ENCODE assay signal across 11 cellular contexts in genomic region chr12:124500232-124501079, GRCh38.
DNase-seq lines count a peak whose midpoint lies in the region; ATAC-seq and TF ChIP-seq lines count a peak whose summit lies in the region.
"Had no signal": no experiment of that assay in that cellular context is flagged by ENCODE, and none has a peak within 500 bp of the region (broad histone marks: within the 10 kb centered on the region; RNA-seq: fewer than 3 reads in every experiment).

No MANE protein-coding gene starts in this region.

- no peak for TF ChIP-seq POLR2A in gastroesophageal sphincter (IDR thresholded peaks at IDR 0.05)

- no peaks in the 10 kb centered on the region; the same call in 1 of the 2 replicates for H3K36me3 ChIP-seq in SK-N-MC (ENCODE audit: insufficient read depth, low read length)
- no peaks in the 10 kb centered on the region for H3K36me3 ChIP-seq in gastroesophageal sphincter

- no peaks in the 10 kb centered on the region for H3K27me3 ChIP-seq in gastroesophageal sphincter

- H3K4me1 ChIP-seq in gastroesophageal sphincter = peaks cover 8 to 100% (median 81%) of the 10 kb centered on the region in 3 donors

- 0 out of 2 replicates have a peak overlapping the region, but pooled peaks have one; percentile 12 for H3K4me3 ChIP-seq in SK-N-MC
- no peak overlapping the region for H3K4me3 ChIP-seq in gastroesophageal sphincter

- WGBS in gastroesophageal sphincter (ENCODE audit: low coverage in 1 of 2), 2 donors = 20% methylated on average over 1 of the region's 37 CpGs; no CpG with 5 or more reads in 1 of the 2 donors

- H3K9me3 Mint-ChIP-seq in progenitor cell of endocrine pancreas (ENCODE audit: low read depth) = no peaks in the 10 kb centered on the region
- H3K9me3 Mint-ChIP-seq in immature natural killer cell = no peaks in the 10 kb centered on the region
- H3K9me3 Mint-ChIP-seq: natural killer cell had no signal

- H3K9me3 ChIP-seq in SK-N-MC (ENCODE audit: low read depth, low read length) = no peaks in the 10 kb centered on the region
- H3K9me3 ChIP-seq in gastroesophageal sphincter = no peaks in the 10 kb centered on the region

- ATAC-seq in gastroesophageal sphincter = peak; percentile 19
- no peak for ATAC-seq in activated CD4-positive, CD25-positive, alpha-beta regulatory T cell treated with anti-CD3 and anti-CD28 coated beads, Interleukin-2, amount 50 U/mL, for 24 hours
- ATAC-seq: natural killer cell had no signal

- no peak overlapping the region for H3K4me3 Mint-ChIP-seq in progenitor cell of endocrine pancreas (ENCODE audit: low read depth)
- H3K4me3 Mint-ChIP-seq in immature natural killer cell = no peak overlapping the region
- H3K4me3 Mint-ChIP-seq: natural killer cell had no signal

- H3K36me3 Mint-ChIP-seq in progenitor cell of endocrine pancreas (ENCODE audit: insufficient read depth) = peaks cover 5% of the 10 kb centered on the region
- H3K36me3 Mint-ChIP-seq in immature natural killer cell = no peaks in the 10 kb centered on the region
- H3K36me3 Mint-ChIP-seq: natural killer cell had no signal

- H3K27ac ChIP-seq in SK-N-MC (0 out of 2 replicates have a peak overlapping the region, but pooled peaks have one; percentile 13), gastroesophageal sphincter (peak overlapping the region; percentile 41 to 86 (median 81))

- H3K4me1 Mint-ChIP-seq in progenitor cell of endocrine pancreas (ENCODE audit: low read depth) (peaks cover 41% of the 10 kb centered on the region), immature natural killer cell (peaks cover 9 to 17% of the 10 kb centered on the region in 2 donors)

- H3K27me3 Mint-ChIP-seq in progenitor cell of endocrine pancreas = no peaks in the 10 kb centered on the region
- peaks cover 0 to 2% (median 0%) of the 10 kb centered on the region in 3 donors for H3K27me3 Mint-ChIP-seq in immature natural killer cell (ENCODE audit: low read depth in 3 of 3)

- TF ChIP-seq EP300 in gastroesophageal sphincter (IDR thresholded peaks at IDR 0.05) = no peak

- peak; percentile 73 for DNase-seq in Daoy (ENCODE audit: low read depth)
- no peak for DNase-seq in SK-N-MC (ENCODE audit: low read depth, low spot score)
- peak; percentile 30 for DNase-seq in progenitor cell of endocrine pancreas (ENCODE audit: low spot score, unreplicated experiment)
- no peak for DNase-seq in central memory CD4-positive, alpha-beta T cell
- DNase-seq in activated CD4-positive, alpha-beta T cell treated with anti-CD3 and anti-CD28 coated beads, Interleukin-2, amount 50 U/mL, for 48 hours = no peak
- DNase-seq in immature natural killer cell = no peak
- DNase-seq: activated T-cell treated with anti-CD3 and anti-CD28 coated beads, Interleukin-2, amount 50 U/mL, for 48 hours; natural killer cell; SHP77 had no signal

- no peak overlapping the region for H3K9ac ChIP-seq in SK-N-MC (ENCODE audit: insufficient read length)

- H3K27ac Mint-ChIP-seq in progenitor cell of endocrine pancreas (peak overlapping the region; percentile 95), immature natural killer cell (no peak overlapping the region)

- TF ChIP-seq CTCF in gastroesophageal sphincter (IDR thresholded peaks at IDR 0.05) (no peak), progenitor cell of endocrine pancreas (IDR thresholded peaks at IDR 0.05; ENCODE audit: unreplicated experiment) (no peak)

Comparison
In these comparisons a context has a peak if more than half of its experiments do, and no peak if none do; other contexts are left out.
1. DNase-seq: peak in Daoy (single experiment) and progenitor cell of endocrine pancreas (single experiment); none in SK-N-MC (single experiment), central memory CD4-positive, alpha-beta T cell (single experiment), activated CD4-positive, alpha-beta T cell treated with anti-CD3 and anti-CD28 coated beads, Interleukin-2, amount 50 U/mL, for 48 hours (0 of 2) and immature natural killer cell (0 of 3).